ENCODE assay signal across 8 cellular contexts in the genomic region with DNA sequence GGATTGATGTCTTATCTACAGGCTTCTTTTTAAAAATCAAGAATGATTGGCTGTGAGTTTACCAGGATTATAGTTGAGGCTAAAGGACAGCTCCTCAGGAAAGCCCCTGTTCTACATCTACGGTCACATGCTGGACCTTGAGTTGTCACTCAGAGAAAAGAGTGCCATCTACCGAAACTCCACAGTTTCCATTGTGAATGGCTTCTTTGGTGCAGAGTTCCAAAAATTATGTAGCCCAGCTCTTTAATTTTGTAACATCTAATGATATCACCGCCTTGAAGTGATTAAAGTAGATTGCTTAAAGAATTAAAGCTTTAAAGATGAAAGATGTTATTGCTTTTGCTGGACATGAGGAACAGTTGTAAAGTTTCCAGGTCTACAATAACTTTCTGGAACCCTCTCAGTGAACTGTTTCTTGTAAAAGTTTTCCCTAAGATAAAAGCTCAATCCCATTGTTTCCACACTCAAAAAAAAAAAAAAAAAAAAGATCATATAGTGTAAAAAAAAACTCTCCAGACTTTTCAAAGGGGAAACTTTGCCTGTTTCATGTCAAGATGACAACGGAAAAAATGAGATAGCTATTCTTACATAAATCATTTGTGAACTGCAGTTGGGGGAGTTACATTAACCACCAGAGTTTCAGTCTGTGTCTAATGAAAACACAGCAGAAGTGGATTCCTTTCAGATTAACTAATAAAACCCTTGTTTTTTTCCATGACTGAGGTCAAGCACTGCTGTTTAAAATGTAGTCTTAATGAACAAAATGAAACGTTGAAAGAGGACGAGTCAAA. TPM values are rescaled to one million over a fixed set of nuclear protein-coding genes. Genes with fewer than 3 reads are reported as not detected.
DNase-seq lines count a peak whose midpoint lies in the region; ATAC-seq, FAIRE-seq and TF ChIP-seq lines count a peak whose summit lies in the region.

No MANE protein-coding gene starts in this region.

- no peaks in the 10 kb centered on the region for H3K36me3 Mint-ChIP-seq in WTC11
- no peaks in the 10 kb centered on the region for H3K36me3 Mint-ChIP-seq in effector memory CD8-positive, alpha-beta T cell (ENCODE audit: insufficient read depth)

- FAIRE-seq in GM19239 (lab: Jason Lieb, UNC) = peak; percentile 82

- peak; percentile 51 for TF ChIP-seq CTCF in AG09319 (IDR thresholded peaks at IDR 0.05; ENCODE audit: low read depth, low read length)
- TF ChIP-seq CTCF in WTC11 (IDR thresholded peaks at IDR 0.05) = no peak
- peak; percentile 30 for TF ChIP-seq CTCF in kidney epithelial cell (IDR thresholded peaks at IDR 0.05; ENCODE audit: insufficient read depth, low read length, poor library complexity, severe bottlenecking)
- TF ChIP-seq CTCF in thyroid gland (IDR thresholded peaks at IDR 0.05) = peak in 4 of 6 experiments; percentile 22 to 37 (median 33)

- peak; percentile 54 for DNase-seq in AG09319 (ENCODE audit: extremely low read depth, low read depth)
- peak; percentile 7 for DNase-seq in GM19239 (ENCODE audit: insufficient read length, low spot score)
- no peak for DNase-seq in WTC11 (ENCODE audit: low spot score)
- peak; percentile 59 for DNase-seq in kidney epithelial cell (ENCODE audit: low read depth)
- DNase-seq in thyroid gland = peak; percentile 23
- no peak for DNase-seq in effector memory CD8-positive, alpha-beta T cell
- DNase-seq in NCI-H446 treated with DMSO at 0.1 percent for 48 hours (lab: John Stamatoyannopoulos, UW) = no peak

- no peak overlapping the region for H3K27ac Mint-ChIP-seq in WTC11
- no peak overlapping the region for H3K27ac Mint-ChIP-seq in effector memory CD8-positive, alpha-beta T cell

- intact Hi-C loops in thyroid gland (cut with DNase I) = no loop called here

- H3K9me3 ChIP-seq in thyroid gland = no peaks in the 10 kb centered on the region

- CTCF ChIA-PET in WTC11 (lab: Charles Lee) = interaction anchor here (0.7 to 1.7 kb wide), 4 partner anchors 12 to 454 kb away, joined by 3 to 15 read pairs (median 4); no protein-coding TSS in a partner anchor

- H3K36me3 ChIP-seq in kidney epithelial cell (ENCODE audit: control insufficient read depth, insufficient read depth, low read length) (no peaks in the 10 kb centered on the region), thyroid gland (no peaks in the 10 kb centered on the region)

- peaks cover 4% of the 10 kb centered on the region for H3K4me1 Mint-ChIP-seq in WTC11
- H3K4me1 Mint-ChIP-seq in effector memory CD8-positive, alpha-beta T cell (ENCODE audit: low read depth in 2 of 2) = no peaks in the 10 kb centered on the region

- no peaks in the 10 kb centered on the region for H3K27me3 ChIP-seq in kidney epithelial cell (ENCODE audit: control insufficient read depth, insufficient read depth, low read length)
- no peaks in the 10 kb centered on the region for H3K27me3 ChIP-seq in thyroid gland

- H3K4me3 Mint-ChIP-seq in WTC11 = no peak overlapping the region
- H3K4me3 Mint-ChIP-seq in effector memory CD8-positive, alpha-beta T cell = no peak overlapping the region

- H3K27ac ChIP-seq in thyroid gland = peak overlapping the region; percentile 56 to 87 (median 72)

- H3K4me3 ChIP-seq in kidney epithelial cell (ENCODE audit: low read depth, low read length) = no peak overlapping the region
- no peak overlapping the region for H3K4me3 ChIP-seq in thyroid gland (replicated peaks in 1 of 3)

- WGBS in thyroid gland, 2 donors = 15 to 16% methylated on average over 6 of the region's 6 CpGs

- no peaks in the 10 kb centered on the region for H3K9me3 Mint-ChIP-seq in WTC11
- H3K9me3 Mint-ChIP-seq in effector memory CD8-positive, alpha-beta T cell = peaks cover 0 to 1% of the 10 kb centered on the region in 2 donors

- POLR2A ChIA-PET in WTC11 (lab: Charles Lee) = no interaction called here

- ATAC-seq in HG03097 (IDR thresholded peaks at IDR 0.05; ENCODE audit: low FRiP score, unreplicated experiment) (peak; percentile 73), WTC11 (peak; percentile 61; the same call in 1 of the 2 replicates)
- no peak for ATAC-seq in effector memory CD8-positive, alpha-beta T cell (replicated peaks)

- H3K27me3 Mint-ChIP-seq in WTC11 (ENCODE audit: low read depth) = no peaks in the 10 kb centered on the region
- H3K27me3 Mint-ChIP-seq in effector memory CD8-positive, alpha-beta T cell = no peaks in the 10 kb centered on the region

- peak in 1 of 2 donors; percentile 9 for TF ChIP-seq POLR2A in thyroid gland (IDR thresholded peaks at IDR 0.05)

- peaks cover 3 to 5% of the 10 kb centered on the region in 2 donors for H3K4me1 ChIP-seq in thyroid gland

TF ChIP-seq in WTC11, 78 proteins besides CTCF, POLR2A, EP300 and RAD21:
- TF ChIP-seq, protein P1, sequence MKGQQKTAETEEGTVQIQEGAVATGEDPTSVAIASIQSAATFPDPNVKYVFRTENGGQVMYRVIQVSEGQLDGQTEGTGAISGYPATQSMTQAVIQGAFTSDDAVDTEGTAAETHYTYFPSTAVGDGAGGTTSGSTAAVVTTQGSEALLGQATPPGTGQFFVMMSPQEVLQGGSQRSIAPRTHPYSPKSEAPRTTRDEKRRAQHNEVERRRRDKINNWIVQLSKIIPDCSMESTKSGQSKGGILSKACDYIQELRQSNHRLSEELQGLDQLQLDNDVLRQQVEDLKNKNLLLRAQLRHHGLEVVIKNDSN (CRISPR knock-in tag; IDR thresholded peaks at IDR 0.05) = peak; percentile 45; the same call in 1 of the 2 replicates
- no peak for TF ChIP-seq ZNF423 (CRISPR knock-in tag; IDR thresholded peaks at IDR 0.05)
- TF ChIP-seq, protein P2, sequence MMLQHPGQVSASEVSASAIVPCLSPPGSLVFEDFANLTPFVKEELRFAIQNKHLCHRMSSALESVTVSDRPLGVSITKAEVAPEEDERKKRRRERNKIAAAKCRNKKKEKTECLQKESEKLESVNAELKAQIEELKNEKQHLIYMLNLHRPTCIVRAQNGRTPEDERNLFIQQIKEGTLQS (CRISPR knock-in tag; conservative IDR thresholded peaks at IDR 0.05) = no peak
- TF ChIP-seq JUN (CRISPR knock-in tag; IDR thresholded peaks at IDR 0.05) = no peak
- TF ChIP-seq FOXJ3 (CRISPR knock-in tag; IDR thresholded peaks at IDR 0.05; ENCODE audit: borderline replicate concordance) = no peak
- TF ChIP-seq, protein P3, sequence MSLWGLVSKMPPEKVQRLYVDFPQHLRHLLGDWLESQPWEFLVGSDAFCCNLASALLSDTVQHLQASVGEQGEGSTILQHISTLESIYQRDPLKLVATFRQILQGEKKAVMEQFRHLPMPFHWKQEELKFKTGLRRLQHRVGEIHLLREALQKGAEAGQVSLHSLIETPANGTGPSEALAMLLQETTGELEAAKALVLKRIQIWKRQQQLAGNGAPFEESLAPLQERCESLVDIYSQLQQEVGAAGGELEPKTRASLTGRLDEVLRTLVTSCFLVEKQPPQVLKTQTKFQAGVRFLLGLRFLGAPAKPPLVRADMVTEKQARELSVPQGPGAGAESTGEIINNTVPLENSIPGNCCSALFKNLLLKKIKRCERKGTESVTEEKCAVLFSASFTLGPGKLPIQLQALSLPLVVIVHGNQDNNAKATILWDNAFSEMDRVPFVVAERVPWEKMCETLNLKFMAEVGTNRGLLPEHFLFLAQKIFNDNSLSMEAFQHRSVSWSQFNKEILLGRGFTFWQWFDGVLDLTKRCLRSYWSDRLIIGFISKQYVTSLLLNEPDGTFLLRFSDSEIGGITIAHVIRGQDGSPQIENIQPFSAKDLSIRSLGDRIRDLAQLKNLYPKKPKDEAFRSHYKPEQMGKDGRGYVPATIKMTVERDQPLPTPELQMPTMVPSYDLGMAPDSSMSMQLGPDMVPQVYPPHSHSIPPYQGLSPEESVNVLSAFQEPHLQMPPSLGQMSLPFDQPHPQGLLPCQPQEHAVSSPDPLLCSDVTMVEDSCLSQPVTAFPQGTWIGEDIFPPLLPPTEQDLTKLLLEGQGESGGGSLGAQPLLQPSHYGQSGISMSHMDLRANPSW (CRISPR knock-in tag; conservative IDR thresholded peaks at IDR 0.05; ENCODE audit: low read depth) = no peak
- TF ChIP-seq, protein P4, sequence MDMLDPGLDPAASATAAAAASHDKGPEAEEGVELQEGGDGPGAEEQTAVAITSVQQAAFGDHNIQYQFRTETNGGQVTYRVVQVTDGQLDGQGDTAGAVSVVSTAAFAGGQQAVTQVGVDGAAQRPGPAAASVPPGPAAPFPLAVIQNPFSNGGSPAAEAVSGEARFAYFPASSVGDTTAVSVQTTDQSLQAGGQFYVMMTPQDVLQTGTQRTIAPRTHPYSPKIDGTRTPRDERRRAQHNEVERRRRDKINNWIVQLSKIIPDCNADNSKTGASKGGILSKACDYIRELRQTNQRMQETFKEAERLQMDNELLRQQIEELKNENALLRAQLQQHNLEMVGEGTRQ (CRISPR knock-in tag; IDR thresholded peaks at IDR 0.05) = peak; percentile 52; the same call in 1 of the 2 replicates
- TF ChIP-seq, protein P5, sequence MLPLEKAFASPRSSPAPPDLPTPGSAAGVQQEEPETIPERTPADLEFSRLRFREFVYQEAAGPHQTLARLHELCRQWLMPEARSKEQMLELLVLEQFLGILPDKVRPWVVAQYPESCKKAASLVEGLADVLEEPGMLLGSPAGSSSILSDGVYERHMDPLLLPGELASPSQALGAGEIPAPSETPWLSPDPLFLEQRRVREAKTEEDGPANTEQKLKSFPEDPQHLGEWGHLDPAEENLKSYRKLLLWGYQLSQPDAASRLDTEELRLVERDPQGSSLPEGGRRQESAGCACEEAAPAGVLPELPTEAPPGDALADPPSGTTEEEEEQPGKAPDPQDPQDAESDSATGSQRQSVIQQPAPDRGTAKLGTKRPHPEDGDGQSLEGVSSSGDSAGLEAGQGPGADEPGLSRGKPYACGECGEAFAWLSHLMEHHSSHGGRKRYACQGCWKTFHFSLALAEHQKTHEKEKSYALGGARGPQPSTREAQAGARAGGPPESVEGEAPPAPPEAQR (CRISPR knock-in tag; IDR thresholded peaks at IDR 0.05) = no peak
- no peak for TF ChIP-seq TEAD4 (CRISPR knock-in tag; IDR thresholded peaks at IDR 0.05)
- no peak for TF ChIP-seq ZNF317 (CRISPR knock-in tag; IDR thresholded peaks at IDR 0.05; ENCODE audit: borderline replicate concordance, low read depth)

RNA-seq across cellular contexts. Expression of a gene that starts 4.3 kb away (rescaled TPM):
- 0.61 to 2.1 TPM (median 0.76 TPM) in 3 replicates for total RNA-seq in WTC11 (2021)
- 13.4 and 14.5 TPM in 2 replicates for total RNA-seq in kidney epithelial cell
- total RNA-seq in thyroid gland = 100 to 1,000 TPM in 1 of 4 donors, 10 to 100 TPM in 3; 36.4 to 151 (median 62.3) TPM

Comparison
In these comparisons a context has a peak if more than half of its experiments do, and no peak if none do; other contexts are left out.
1. DNase-seq: peak in AG09319 (single experiment), GM19239 (single experiment), kidney epithelial cell (single experiment) and thyroid gland (2 of 2); none in WTC11 (single experiment), effector memory CD8-positive, alpha-beta T cell (0 of 3) and NCI-H446 treated with DMSO at 0.1 percent for 48 hours (single experiment).